Comparison of ENCODE assay signal across 1 cellular context in genomic region chr22:21032037-21032842, GRCh38.
TF ChIP-seq lines count a peak whose summit lies in the region.

Gene SLC7A4, minus strand, starts transcription at chr22:21032561. Its CDS starts 749 bp downstream, at chr22:21031812.

TF ChIP-seq in SK-N-SH treated with all-trans-retinoic acid at 6 μM for 48 hours, 23 proteins besides CTCF, POLR2A, EP300 and RAD21 (continued from another document):
- TF ChIP-seq CSRNP3 (CRISPR knock-in tag; IDR thresholded peaks at IDR 0.05) (no peak), ZC3H10 (CRISPR knock-in tag; IDR thresholded peaks at IDR 0.05) (no peak), TOX (CRISPR knock-in tag; IDR thresholded peaks at IDR 0.05; ENCODE audit: borderline replicate concordance) (no peak), ZNF8 (CRISPR knock-in tag; IDR thresholded peaks at IDR 0.05) (no peak), PPARA (CRISPR knock-in tag; IDR thresholded peaks at IDR 0.05; ENCODE audit: borderline replicate concordance) (no peak), ZFP3 (CRISPR knock-in tag; IDR thresholded peaks at IDR 0.05) (no peak), ESRRG (CRISPR knock-in tag; IDR thresholded peaks at IDR 0.05) (no peak)
- TF ChIP-seq, protein P1, sequence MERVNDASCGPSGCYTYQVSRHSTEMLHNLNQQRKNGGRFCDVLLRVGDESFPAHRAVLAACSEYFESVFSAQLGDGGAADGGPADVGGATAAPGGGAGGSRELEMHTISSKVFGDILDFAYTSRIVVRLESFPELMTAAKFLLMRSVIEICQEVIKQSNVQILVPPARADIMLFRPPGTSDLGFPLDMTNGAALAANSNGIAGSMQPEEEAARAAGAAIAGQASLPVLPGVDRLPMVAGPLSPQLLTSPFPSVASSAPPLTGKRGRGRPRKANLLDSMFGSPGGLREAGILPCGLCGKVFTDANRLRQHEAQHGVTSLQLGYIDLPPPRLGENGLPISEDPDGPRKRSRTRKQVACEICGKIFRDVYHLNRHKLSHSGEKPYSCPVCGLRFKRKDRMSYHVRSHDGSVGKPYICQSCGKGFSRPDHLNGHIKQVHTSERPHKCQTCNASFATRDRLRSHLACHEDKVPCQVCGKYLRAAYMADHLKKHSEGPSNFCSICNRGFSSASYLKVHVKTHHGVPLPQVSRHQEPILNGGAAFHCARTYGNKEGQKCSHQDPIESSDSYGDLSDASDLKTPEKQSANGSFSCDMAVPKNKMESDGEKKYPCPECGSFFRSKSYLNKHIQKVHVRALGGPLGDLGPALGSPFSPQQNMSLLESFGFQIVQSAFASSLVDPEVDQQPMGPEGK (CRISPR knock-in tag; IDR thresholded peaks at IDR 0.05; ENCODE audit: borderline replicate concordance), result no peak
TF ChIP-seq in SK-N-SH treated with all-trans-retinoic acid at 6 μM for 48 hours: peak in this region for 0.
